Comparison of ENCODE assay signal across 2 cellular contexts in the genomic region with DNA sequence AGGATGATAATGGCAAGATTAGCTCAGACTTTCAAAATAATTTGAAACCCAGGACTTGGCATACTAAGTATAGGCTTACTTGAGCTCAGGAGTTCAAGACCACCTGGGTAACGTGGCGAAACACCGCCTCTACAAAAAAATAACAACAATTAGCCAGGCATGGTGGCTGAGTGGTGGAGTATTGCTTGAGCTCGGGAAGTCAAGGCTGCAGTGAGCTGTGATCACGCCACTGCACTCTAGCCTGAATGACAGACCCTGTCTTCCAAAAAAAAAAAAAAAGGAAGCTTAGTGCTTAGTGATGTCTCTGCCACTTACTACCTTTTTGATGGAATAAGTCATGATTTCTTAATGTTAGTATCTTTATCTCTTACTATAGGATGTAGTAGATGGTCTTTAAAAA.
A peak's percentile ranks its signal among the peaks of the same experiment; 100 is the strongest.
TF ChIP-seq lines count a peak whose summit lies in the region.

No MANE protein-coding gene starts in this region.

TF ChIP-seq in K562, 482 proteins besides CTCF, POLR2A, EP300 and RAD21:
- no peak for TF ChIP-seq NONO (IDR thresholded peaks at IDR 0.05; ENCODE audit: low read depth in 2 of 2, low read length in 1 of 2)
- peak; percentile 53; the same call in 1 of the 2 replicates for TF ChIP-seq ZNF384 (IDR thresholded peaks at IDR 0.05; ENCODE audit: low read depth, low read length)

TF ChIP-seq in HepG2, 621 proteins besides CTCF, POLR2A, EP300 and RAD21:
- TF ChIP-seq PAX8 (CRISPR knock-in tag; IDR thresholded peaks at IDR 0.05; ENCODE audit: borderline replicate concordance) = no peak
- no peak for TF ChIP-seq ZNF24 (IDR thresholded peaks at IDR 0.05)
- no peak for TF ChIP-seq TSC22D2 (CRISPR knock-in tag; IDR thresholded peaks at IDR 0.05; ENCODE audit: borderline replicate concordance)
- no peak for TF ChIP-seq PHF20 (CRISPR knock-in tag; IDR thresholded peaks at IDR 0.05)
- TF ChIP-seq CBX2 (IDR thresholded peaks at IDR 0.05; ENCODE audit: low read depth, low read length) = no peak
- TF ChIP-seq CBX2 (CRISPR knock-in tag; IDR thresholded peaks at IDR 0.05; ENCODE audit: low read depth) = no peak
- no peak for TF ChIP-seq ZNF556 (CRISPR knock-in tag; IDR thresholded peaks at IDR 0.05; ENCODE audit: borderline replicate concordance)
- no peak for TF ChIP-seq SCMH1 (CRISPR knock-in tag; IDR thresholded peaks at IDR 0.05; ENCODE audit: borderline replicate concordance)
- TF ChIP-seq, protein P1, sequence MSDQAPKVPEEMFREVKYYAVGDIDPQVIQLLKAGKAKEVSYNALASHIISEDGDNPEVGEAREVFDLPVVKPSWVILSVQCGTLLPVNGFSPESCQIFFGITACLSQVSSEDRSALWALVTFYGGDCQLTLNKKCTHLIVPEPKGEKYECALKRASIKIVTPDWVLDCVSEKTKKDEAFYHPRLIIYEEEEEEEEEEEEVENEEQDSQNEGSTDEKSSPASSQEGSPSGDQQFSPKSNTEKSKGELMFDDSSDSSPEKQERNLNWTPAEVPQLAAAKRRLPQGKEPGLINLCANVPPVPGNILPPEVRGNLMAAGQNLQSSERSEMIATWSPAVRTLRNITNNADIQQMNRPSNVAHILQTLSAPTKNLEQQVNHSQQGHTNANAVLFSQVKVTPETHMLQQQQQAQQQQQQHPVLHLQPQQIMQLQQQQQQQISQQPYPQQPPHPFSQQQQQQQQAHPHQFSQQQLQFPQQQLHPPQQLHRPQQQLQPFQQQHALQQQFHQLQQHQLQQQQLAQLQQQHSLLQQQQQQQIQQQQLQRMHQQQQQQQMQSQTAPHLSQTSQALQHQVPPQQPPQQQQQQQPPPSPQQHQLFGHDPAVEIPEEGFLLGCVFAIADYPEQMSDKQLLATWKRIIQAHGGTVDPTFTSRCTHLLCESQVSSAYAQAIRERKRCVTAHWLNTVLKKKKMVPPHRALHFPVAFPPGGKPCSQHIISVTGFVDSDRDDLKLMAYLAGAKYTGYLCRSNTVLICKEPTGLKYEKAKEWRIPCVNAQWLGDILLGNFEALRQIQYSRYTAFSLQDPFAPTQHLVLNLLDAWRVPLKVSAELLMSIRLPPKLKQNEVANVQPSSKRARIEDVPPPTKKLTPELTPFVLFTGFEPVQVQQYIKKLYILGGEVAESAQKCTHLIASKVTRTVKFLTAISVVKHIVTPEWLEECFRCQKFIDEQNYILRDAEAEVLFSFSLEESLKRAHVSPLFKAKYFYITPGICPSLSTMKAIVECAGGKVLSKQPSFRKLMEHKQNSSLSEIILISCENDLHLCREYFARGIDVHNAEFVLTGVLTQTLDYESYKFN (CRISPR knock-in tag; conservative IDR thresholded peaks at IDR 0.05) = no peak
- TF ChIP-seq ETV6 (CRISPR knock-in tag; conservative IDR thresholded peaks at IDR 0.05) = no peak
- no peak for TF ChIP-seq RNF2 (conservative IDR thresholded peaks at IDR 0.05; ENCODE audit: low read depth)
- no peak for TF ChIP-seq BORCS8-MEF2B (CRISPR knock-in tag; IDR thresholded peaks at IDR 0.05)
- TF ChIP-seq ZMYM2 (CRISPR knock-in tag; IDR thresholded peaks at IDR 0.05) = no peak
- no peak for TF ChIP-seq KDM6A (CRISPR knock-in tag; IDR thresholded peaks at IDR 0.05; ENCODE audit: low read depth)
- no peak for TF ChIP-seq ZNF878 (CRISPR knock-in tag; IDR thresholded peaks at IDR 0.05)
- no peak for TF ChIP-seq HCFC1 (IDR thresholded peaks at IDR 0.05; ENCODE audit: low read depth, low read length)
